8 cellular contexts compared by ENCODE assay signal in genomic region chr20:39264506-39265172, GRCh38.
DNase-seq lines count a peak whose midpoint lies in the region; ATAC-seq and TF ChIP-seq lines count a peak whose summit lies in the region.

No MANE protein-coding gene starts in this region.

- H3K36me3 Mint-ChIP-seq in activated CD8-positive, alpha-beta T cell treated with anti-CD3 and anti-CD28 coated beads, Interleukin-2, amount 10 ng/mL, durations not matched to agents 7 days and 5 days (ENCODE audit: low read depth): no peaks in the 10 kb centered on the region

- H3F3A ChIP-seq in neural cell (ENCODE audit: insufficient read depth, low read length, poor library complexity, severe bottlenecking): no peaks in the 10 kb centered on the region

- H3K36me3 ChIP-seq in HEK293 (ENCODE audit: control insufficient read depth in 2 of 2, insufficient read depth in 1 of 2, low read length in 2 of 2) (no peaks in the 10 kb centered on the region), neural cell (ENCODE audit: insufficient read depth, low read length) (no peaks in the 10 kb centered on the region), upper lobe of right lung (no peaks in the 10 kb centered on the region)

- peak; percentile 48; the same call in 1 of the 2 replicates for TF ChIP-seq CTCF in HEK293 (tag by site-specific recombination; IDR thresholded peaks at IDR 0.05)
- TF ChIP-seq CTCF in neural cell (IDR thresholded peaks at IDR 0.05; ENCODE audit: poor library complexity, severe bottlenecking): peak; percentile 79
- TF ChIP-seq CTCF in upper lobe of right lung (IDR thresholded peaks at IDR 0.05): peak; percentile 85

- H2AFZ ChIP-seq in neural cell (ENCODE audit: low read depth, low read length): no peak overlapping the region

- no peaks in the 10 kb centered on the region for H3K4me1 ChIP-seq in HEK293 (ENCODE audit: control insufficient read depth, insufficient read depth, low read length)
- H3K4me1 ChIP-seq in upper lobe of right lung: peaks cover 11% of the 10 kb centered on the region

- H3K79me2 ChIP-seq in neural cell (replicated peaks; ENCODE audit: insufficient read depth, low read length): no peaks in the 10 kb centered on the region

- ATAC-seq in activated CD8-positive, alpha-beta T cell treated with anti-CD3 and anti-CD28 coated beads, Interleukin-2, amount 10 ng/mL, durations not matched to agents 7 days and 5 days: peak; percentile 53
- peak; percentile 79 for ATAC-seq in upper lobe of right lung

- no peak overlapping the region for H3K4me3 ChIP-seq in HEK293 (ENCODE audit: low read depth, low read length)
- H3K4me3 ChIP-seq in neural cell (ENCODE audit: low read length): no peak overlapping the region
- no peak overlapping the region for H3K4me3 ChIP-seq in upper lobe of right lung

- no peaks in the 10 kb centered on the region for H4K20me1 ChIP-seq in neural cell (ENCODE audit: insufficient read depth)

- POLR2A ChIA-PET in HEK293 (lab: Yijun Ruan, JAX): no interaction called here
- POLR2A ChIA-PET in activated CD8-positive, alpha-beta T cell treated with anti-CD3 and anti-CD28 coated beads, Interleukin-2, amount 10 ng/mL, durations not matched to agents 7 days and 5 days (lab: Charles Lee): no interaction called here

- H3K27me3 Mint-ChIP-seq in activated CD8-positive, alpha-beta T cell treated with anti-CD3 and anti-CD28 coated beads, Interleukin-2, amount 10 ng/mL, durations not matched to agents 7 days and 5 days (ENCODE audit: low read depth): peaks cover 3% of the 10 kb centered on the region

- H3K4me2 ChIP-seq in neural cell (ENCODE audit: low read length): no peak overlapping the region

- intact Hi-C loops in upper lobe of right lung (cut with DNase I): no loop called here

- no peaks in the 10 kb centered on the region for H3K4me1 Mint-ChIP-seq in activated CD8-positive, alpha-beta T cell treated with anti-CD3 and anti-CD28 coated beads, Interleukin-2, amount 10 ng/mL, durations not matched to agents 7 days and 5 days (ENCODE audit: low read depth)

- CTCF ChIA-PET in HEK293 (lab: Yijun Ruan, JAX): interaction anchor here (0.5 to 1.8 kb wide), 28 partner anchors 8 to 781 kb away, joined by 3 to 7 read pairs (median 4); no protein-coding TSS in a partner anchor
- CTCF ChIA-PET in activated CD8-positive, alpha-beta T cell treated with anti-CD3 and anti-CD28 coated beads, Interleukin-2, amount 10 ng/mL, durations not matched to agents 7 days and 5 days (lab: Charles Lee): interaction anchor here (0.6 to 1.8 kb wide), 11 partner anchors 9 to 516 kb away, joined by 3 to 6 read pairs (median 3); no protein-coding TSS in a partner anchor

- H3K27ac ChIP-seq in HEK293 (ENCODE audit: extremely low read depth, low read depth, low read length) (no peak overlapping the region), neural cell (ENCODE audit: low read length) (no peak overlapping the region), upper lobe of right lung (no peak overlapping the region)

- no peak overlapping the region for H3K9ac ChIP-seq in neural cell (ENCODE audit: low read length)

- DNase-seq in COR-L47 (lab: John Stamatoyannopoulos, UW): peak; percentile 6
- peak; percentile 25 for DNase-seq in NCI-H524 treated with DMSO at 0.1 percent for 48 hours (lab: John Stamatoyannopoulos, UW)
- DNase-seq in activated CD8-positive, alpha-beta T cell treated with anti-CD3 and anti-CD28 coated beads, Interleukin-2, amount 10 ng/mL, durations not matched to agents 7 days and 5 days: peak; percentile 55
- DNase-seq in fibroblast of peridontal ligament (ENCODE audit: extremely low read depth): peak; percentile 57
- no peak for DNase-seq in upper lobe of right lung
- DNase-seq in DMS79 treated with DMSO at 0.1 percent for 48 hours (lab: John Stamatoyannopoulos, UW): no peak

- no peak overlapping the region for H3K4me3 Mint-ChIP-seq in activated CD8-positive, alpha-beta T cell treated with anti-CD3 and anti-CD28 coated beads, Interleukin-2, amount 10 ng/mL, durations not matched to agents 7 days and 5 days

- H3K27me3 ChIP-seq in neural cell (ENCODE audit: insufficient read depth, low read depth, low read length) (no peaks in the 10 kb centered on the region), upper lobe of right lung (no peaks in the 10 kb centered on the region)

- H3K9me3 Mint-ChIP-seq in activated CD8-positive, alpha-beta T cell treated with anti-CD3 and anti-CD28 coated beads, Interleukin-2, amount 10 ng/mL, durations not matched to agents 7 days and 5 days (ENCODE audit: insufficient read depth): no peaks in the 10 kb centered on the region

- no peak for TF ChIP-seq EP300 in neural cell (conservative IDR thresholded peaks at IDR 0.05; ENCODE audit: poor library complexity, severe bottlenecking)

- TF ChIP-seq RAD21 in neural cell (conservative IDR thresholded peaks at IDR 0.05): peak; percentile 74

- H3K9me2 ChIP-seq in neural cell (ENCODE audit: insufficient read depth, low read length): no peaks in the 10 kb centered on the region

- no peak overlapping the region for H3K27ac Mint-ChIP-seq in activated CD8-positive, alpha-beta T cell treated with anti-CD3 and anti-CD28 coated beads, Interleukin-2, amount 10 ng/mL, durations not matched to agents 7 days and 5 days

- H3K9me3 ChIP-seq in HEK293 (ENCODE audit: control insufficient read depth, insufficient read depth, low read depth, low read length) (no peaks in the 10 kb centered on the region), neural cell (ENCODE audit: low read length) (no peaks in the 10 kb centered on the region), upper lobe of right lung (no peaks in the 10 kb centered on the region)

TF ChIP-seq in HEK293, 187 proteins besides CTCF, POLR2A, EP300 and RAD21:
- TF ChIP-seq ZNF707 (tag by site-specific recombination; IDR thresholded peaks at IDR 0.05) (no peak), ZNF654 (tag by site-specific recombination; IDR thresholded peaks at IDR 0.05; ENCODE audit: low read depth) (peak; percentile 42), SP3 (tag by site-specific recombination; IDR thresholded peaks at IDR 0.05) (no peak), ZSCAN30 (tag by site-specific recombination; IDR thresholded peaks at IDR 0.05) (no peak), WT1 (tag by site-specific recombination; IDR thresholded peaks at IDR 0.05) (no peak)

TF ChIP-seq in neural cell, 6 proteins besides CTCF, POLR2A, EP300 and RAD21:
- peak; percentile 76 for TF ChIP-seq SMC3 (conservative IDR thresholded peaks at IDR 0.05; ENCODE audit: poor library complexity)
- no peak for TF ChIP-seq MXI1 (conservative IDR thresholded peaks at IDR 0.05; ENCODE audit: poor library complexity, severe bottlenecking)

Comparison
In these comparisons a context has a peak if more than half of its experiments do, and no peak if none do; other contexts are left out.
1. DNase-seq: peak in COR-L47 (single experiment), NCI-H524 treated with DMSO at 0.1 percent for 48 hours (single experiment), activated CD8-positive, alpha-beta T cell treated with anti-CD3 and anti-CD28 coated beads, Interleukin-2, amount 10 ng/mL, durations not matched to agents 7 days and 5 days (single experiment) and fibroblast of peridontal ligament (single experiment); none in upper lobe of right lung (single experiment) and DMS79 treated with DMSO at 0.1 percent for 48 hours (single experiment).
2. Peak in every context shown above with its lines, with median percentiles within 50 percentile points of each other: CTCF ChIP-seq.